Comparison of ENCODE assay signal across 11 cellular contexts in the genomic region with DNA sequence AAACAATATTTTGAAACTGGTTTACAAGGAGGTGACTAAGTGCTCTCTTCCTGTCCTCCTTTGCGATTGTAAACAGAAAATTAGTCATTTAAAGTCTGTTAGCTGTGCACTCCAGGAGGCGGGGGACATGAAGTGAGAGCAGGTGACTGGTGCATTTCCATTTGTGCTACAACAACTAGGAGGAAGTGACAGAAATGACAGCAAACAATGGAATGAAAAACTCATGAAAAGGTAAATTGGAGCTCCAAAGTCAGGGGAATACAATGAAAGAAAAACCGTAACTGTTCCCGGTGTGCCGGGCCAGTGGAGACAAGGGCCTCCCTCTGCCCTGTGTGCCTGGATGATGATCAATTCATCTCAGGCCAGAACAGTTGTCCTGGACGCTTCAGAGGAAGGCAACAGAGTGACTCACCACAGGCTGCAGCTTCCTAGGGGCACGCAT.
DNase-seq lines count a peak whose midpoint lies in the region; ATAC-seq and FAIRE-seq lines count a peak whose summit lies in the region.
"Had no signal": no experiment of that assay in that cellular context is flagged by ENCODE, and none has a peak within 500 bp of the region (broad histone marks: within the 10 kb centered on the region; RNA-seq: fewer than 3 reads in every experiment).

No MANE protein-coding gene starts in this region.

- peak; percentile 96 for FAIRE-seq in islet of Langerhans (lab: Jason Lieb, UNC)

- ATAC-seq in GM21367 (IDR thresholded peaks at IDR 0.05; ENCODE audit: unreplicated experiment) (no peak), GM19455 (IDR thresholded peaks at IDR 0.05; ENCODE audit: unreplicated experiment) (no peak), GM18861 (IDR thresholded peaks at IDR 0.05; ENCODE audit: unreplicated experiment) (no peak), GM21619 (IDR thresholded peaks at IDR 0.05; ENCODE audit: unreplicated experiment) (no peak)
- ATAC-seq: left lobe of liver had no signal

- DNase-seq in Caki2 (ENCODE audit: low read depth) (peak; percentile 44), LHCN-M2 (ENCODE audit: low read depth) (peak; percentile 59), SHP77 (lab: John Stamatoyannopoulos, UW) (peak; percentile 64 to 73)
- DNase-seq: activated CD8-positive, alpha-beta memory T cell treated with anti-CD3 and anti-CD28 coated beads, Interleukin-2, amount 50 U/mL, for 4 hours; effector CD8-positive, alpha-beta T cell had no signal

- in situ Hi-C loops in Caki2 (cut with HindIII; ENCODE audit: low pct_unique_long_range_greater_than_20kb, low sequenced_read_pairs): no loop called here
